Comparison of ENCODE assay signal across 8 cellular contexts in genomic region chr2:190318514-190318913, GRCh38. TPM values are rescaled to one million over a fixed set of nuclear protein-coding genes. Genes with fewer than 3 reads are reported as not detected.
DNase-seq lines count a peak whose midpoint lies in the region; ATAC-seq and TF ChIP-seq lines count a peak whose summit lies in the region.

No MANE protein-coding gene starts in this region.

- H2BK5ac ChIP-seq in mesenchymal stem cell (ENCODE audit: low read depth, low read length, poor library complexity, severe bottlenecking): no peak overlapping the region

- 77% methylated on average over 4 of the region's 4 CpGs for WGBS in mesenchymal stem cell

- ATAC-seq in upper lobe of right lung (no peak), HG02763 (IDR thresholded peaks at IDR 0.05; ENCODE audit: unreplicated experiment) (no peak), HG02970 (IDR thresholded peaks at IDR 0.05; ENCODE audit: low FRiP score, unreplicated experiment) (no peak), GM21717 (IDR thresholded peaks at IDR 0.05; ENCODE audit: unreplicated experiment) (no peak)

- H4K8ac ChIP-seq in mesenchymal stem cell (ENCODE audit: low read length): no peak overlapping the region

- no peak overlapping the region for H3K23ac ChIP-seq in mesenchymal stem cell (ENCODE audit: low read length in 2 of 2)

- H3K27ac ChIP-seq in mesenchymal stem cell (ENCODE audit: low read length, poor library complexity, severe bottlenecking): no peak overlapping the region
- peak overlapping the region; percentile 85 for H3K27ac ChIP-seq in upper lobe of right lung

- H3K36me3 Mint-ChIP-seq in activated naive CD4-positive, alpha-beta T cell treated with anti-CD3 and anti-CD28 coated beads, Interleukin-2, amount 50 U/mL, for 24 hours: peaks cover 6% of the 10 kb centered on the region
- peaks cover 1% of the 10 kb centered on the region for H3K36me3 Mint-ChIP-seq in brain

- peaks cover 19% of the 10 kb centered on the region for H3K79me1 ChIP-seq in mesenchymal stem cell (replicated peaks; ENCODE audit: low read length, poor library complexity, severe bottlenecking)

- no peak overlapping the region for H2AK5ac ChIP-seq in mesenchymal stem cell (ENCODE audit: low read length, severe bottlenecking)

- H3K36me3 ChIP-seq in mesenchymal stem cell (ENCODE audit: control insufficient read depth in 1 of 2, insufficient read depth in 2 of 2, low read depth in 1 of 2, low read length in 2 of 2) (no peaks in the 10 kb centered on the region), upper lobe of right lung (no peaks in the 10 kb centered on the region)

- H3K9me3 ChIP-seq in mesenchymal stem cell (ENCODE audit: control insufficient read depth, low read length) (no peaks in the 10 kb centered on the region), upper lobe of right lung (no peaks in the 10 kb centered on the region)

- no peak overlapping the region for H3K4ac ChIP-seq in mesenchymal stem cell (ENCODE audit: low read depth in 1 of 2, low read length in 2 of 2)

- peak overlapping the region; percentile 95 for H3K4me2 ChIP-seq in mesenchymal stem cell (ENCODE audit: low read length, poor library complexity, severe bottlenecking)

- H3K27me3 Mint-ChIP-seq in activated naive CD4-positive, alpha-beta T cell treated with anti-CD3 and anti-CD28 coated beads, Interleukin-2, amount 50 U/mL, for 24 hours: no peaks in the 10 kb centered on the region
- peaks cover 6% of the 10 kb centered on the region for H3K27me3 Mint-ChIP-seq in brain

- peak overlapping the region; percentile 93 for H3K4me3 Mint-ChIP-seq in activated naive CD4-positive, alpha-beta T cell treated with anti-CD3 and anti-CD28 coated beads, Interleukin-2, amount 50 U/mL, for 24 hours
- peak overlapping the region; percentile 94 to 99 (median 98) for H3K4me3 Mint-ChIP-seq in brain

- H2AFZ ChIP-seq in mesenchymal stem cell (ENCODE audit: low read depth, low read length): no peak overlapping the region

- TF ChIP-seq CTCF in brain (conservative IDR thresholded peaks at IDR 0.05): no peak
- TF ChIP-seq CTCF in upper lobe of right lung (IDR thresholded peaks at IDR 0.05): no peak

- no peak overlapping the region for H2BK12ac ChIP-seq in mesenchymal stem cell (ENCODE audit: low read length in 2 of 2)

- peaks cover 57% of the 10 kb centered on the region for H3K4me1 Mint-ChIP-seq in activated naive CD4-positive, alpha-beta T cell treated with anti-CD3 and anti-CD28 coated beads, Interleukin-2, amount 50 U/mL, for 24 hours
- H3K4me1 Mint-ChIP-seq in brain: peaks cover 56% of the 10 kb centered on the region

- H4K91ac ChIP-seq in mesenchymal stem cell (ENCODE audit: low read length): no peak overlapping the region

- no peak overlapping the region for H2BK120ac ChIP-seq in mesenchymal stem cell (ENCODE audit: low read depth, low read length)

- H3K18ac ChIP-seq in mesenchymal stem cell (ENCODE audit: low read depth in 1 of 2, low read length in 2 of 2): no peak overlapping the region

- no peaks in the 10 kb centered on the region for H3K9me3 Mint-ChIP-seq in activated naive CD4-positive, alpha-beta T cell treated with anti-CD3 and anti-CD28 coated beads, Interleukin-2, amount 50 U/mL, for 24 hours
- peaks cover 0 to 4% (median 0%) of the 10 kb centered on the region in 5 experiments for H3K9me3 Mint-ChIP-seq in brain

- peak overlapping the region; percentile 43 for H3K27ac Mint-ChIP-seq in activated naive CD4-positive, alpha-beta T cell treated with anti-CD3 and anti-CD28 coated beads, Interleukin-2, amount 50 U/mL, for 24 hours
- H3K27ac Mint-ChIP-seq in brain: peak overlapping the region; percentile 89 to 97 (median 96)

- H2BK15ac ChIP-seq in mesenchymal stem cell (ENCODE audit: low read depth, poor library complexity, severe bottlenecking): no peak overlapping the region

- DNase-seq in activated naive CD4-positive, alpha-beta T cell treated with Interleukin-2 at 50 U/mL for 16 hours: no peak
- peak; percentile 9 for DNase-seq in mesenchymal stem cell
- no peak for DNase-seq in upper lobe of right lung

- H3K9ac ChIP-seq in mesenchymal stem cell (ENCODE audit: low read length): peak overlapping the region; percentile 86

- H3K4me3 ChIP-seq in mesenchymal stem cell (ENCODE audit: insufficient read depth in 1 of 2, low read depth in 1 of 2, low read length in 2 of 2) (peak overlapping the region in 1 of 2 experiments; percentile 86), upper lobe of right lung (peak overlapping the region; percentile 74)

- intact Hi-C loops in upper lobe of right lung (cut with DNase I): no loop called here

- H3K27me3 ChIP-seq in mesenchymal stem cell (ENCODE audit: control insufficient read depth in 1 of 2, insufficient read depth in 1 of 2, low read length in 2 of 2) (no peaks in the 10 kb centered on the region), upper lobe of right lung (no peaks in the 10 kb centered on the region)

- H3K4me1 ChIP-seq in mesenchymal stem cell (ENCODE audit: control insufficient read depth, insufficient read depth, low read depth, low read length) (peaks cover 8% of the 10 kb centered on the region), upper lobe of right lung (peaks cover 22% of the 10 kb centered on the region)

- peak overlapping the region in 1 of 2 experiments; percentile 32 for H3K14ac ChIP-seq in mesenchymal stem cell (ENCODE audit: low read length in 2 of 2)

RNA-seq across cellular contexts. Expression of gene HIBCH, which starts 1.1 kb away (rescaled TPM):
- 12.4 TPM for polyA plus RNA-seq in brain (ENCODE audit: insufficient read depth, low read depth, low replicate concordance)
- polyA plus RNA-seq in mesenchymal stem cell (2013, experiment 1 of 2): 17.1 TPM
- 18.5 TPM for polyA plus RNA-seq in mesenchymal stem cell (2013, experiment 2 of 2)
- 23.3 TPM for total RNA-seq in upper lobe of right lung

RNA-seq across cellular contexts. Expression of gene INPP1, which starts 24.9 kb away (rescaled TPM):
- 31.3 TPM for polyA plus RNA-seq in brain (ENCODE audit: insufficient read depth, low read depth, low replicate concordance)
- polyA plus RNA-seq in mesenchymal stem cell (2013, experiment 1 of 2): 19.5 TPM
- polyA plus RNA-seq in mesenchymal stem cell (2013, experiment 2 of 2): 17.6 TPM
- total RNA-seq in upper lobe of right lung: 38.1 TPM
